In the genomic region with DNA sequence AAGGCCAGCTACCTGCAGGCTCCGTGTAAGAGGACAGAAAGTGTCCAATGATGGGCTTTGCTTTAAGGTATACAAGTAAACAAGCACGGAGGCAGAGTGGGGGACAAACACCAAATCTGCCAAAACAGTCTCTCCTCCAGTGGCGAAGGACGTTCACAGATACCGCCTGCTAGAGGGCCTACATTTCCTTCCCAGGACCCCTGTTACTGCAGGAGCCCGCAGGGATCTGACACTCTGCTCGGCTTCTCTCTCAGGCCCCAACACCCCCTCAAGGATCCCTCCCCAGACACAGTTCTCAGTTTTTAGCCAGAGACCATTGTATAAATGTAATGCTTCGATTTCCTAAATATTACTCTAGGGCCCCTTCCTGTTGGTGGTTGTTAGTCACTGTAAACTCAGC, we compare ENCODE assay signal across 1 cellular context.
TF ChIP-seq lines count a peak whose summit lies in the region.

No MANE protein-coding gene starts in this region.

TF ChIP-seq in GM23338, 12 proteins besides CTCF, POLR2A, EP300 and RAD21:
- TF ChIP-seq, protein P1, sequence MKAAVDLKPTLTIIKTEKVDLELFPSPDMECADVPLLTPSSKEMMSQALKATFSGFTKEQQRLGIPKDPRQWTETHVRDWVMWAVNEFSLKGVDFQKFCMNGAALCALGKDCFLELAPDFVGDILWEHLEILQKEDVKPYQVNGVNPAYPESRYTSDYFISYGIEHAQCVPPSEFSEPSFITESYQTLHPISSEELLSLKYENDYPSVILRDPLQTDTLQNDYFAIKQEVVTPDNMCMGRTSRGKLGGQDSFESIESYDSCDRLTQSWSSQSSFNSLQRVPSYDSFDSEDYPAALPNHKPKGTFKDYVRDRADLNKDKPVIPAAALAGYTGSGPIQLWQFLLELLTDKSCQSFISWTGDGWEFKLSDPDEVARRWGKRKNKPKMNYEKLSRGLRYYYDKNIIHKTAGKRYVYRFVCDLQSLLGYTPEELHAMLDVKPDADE (IDR thresholded peaks at IDR 0.05) = no peak
- TF ChIP-seq, protein P2, sequence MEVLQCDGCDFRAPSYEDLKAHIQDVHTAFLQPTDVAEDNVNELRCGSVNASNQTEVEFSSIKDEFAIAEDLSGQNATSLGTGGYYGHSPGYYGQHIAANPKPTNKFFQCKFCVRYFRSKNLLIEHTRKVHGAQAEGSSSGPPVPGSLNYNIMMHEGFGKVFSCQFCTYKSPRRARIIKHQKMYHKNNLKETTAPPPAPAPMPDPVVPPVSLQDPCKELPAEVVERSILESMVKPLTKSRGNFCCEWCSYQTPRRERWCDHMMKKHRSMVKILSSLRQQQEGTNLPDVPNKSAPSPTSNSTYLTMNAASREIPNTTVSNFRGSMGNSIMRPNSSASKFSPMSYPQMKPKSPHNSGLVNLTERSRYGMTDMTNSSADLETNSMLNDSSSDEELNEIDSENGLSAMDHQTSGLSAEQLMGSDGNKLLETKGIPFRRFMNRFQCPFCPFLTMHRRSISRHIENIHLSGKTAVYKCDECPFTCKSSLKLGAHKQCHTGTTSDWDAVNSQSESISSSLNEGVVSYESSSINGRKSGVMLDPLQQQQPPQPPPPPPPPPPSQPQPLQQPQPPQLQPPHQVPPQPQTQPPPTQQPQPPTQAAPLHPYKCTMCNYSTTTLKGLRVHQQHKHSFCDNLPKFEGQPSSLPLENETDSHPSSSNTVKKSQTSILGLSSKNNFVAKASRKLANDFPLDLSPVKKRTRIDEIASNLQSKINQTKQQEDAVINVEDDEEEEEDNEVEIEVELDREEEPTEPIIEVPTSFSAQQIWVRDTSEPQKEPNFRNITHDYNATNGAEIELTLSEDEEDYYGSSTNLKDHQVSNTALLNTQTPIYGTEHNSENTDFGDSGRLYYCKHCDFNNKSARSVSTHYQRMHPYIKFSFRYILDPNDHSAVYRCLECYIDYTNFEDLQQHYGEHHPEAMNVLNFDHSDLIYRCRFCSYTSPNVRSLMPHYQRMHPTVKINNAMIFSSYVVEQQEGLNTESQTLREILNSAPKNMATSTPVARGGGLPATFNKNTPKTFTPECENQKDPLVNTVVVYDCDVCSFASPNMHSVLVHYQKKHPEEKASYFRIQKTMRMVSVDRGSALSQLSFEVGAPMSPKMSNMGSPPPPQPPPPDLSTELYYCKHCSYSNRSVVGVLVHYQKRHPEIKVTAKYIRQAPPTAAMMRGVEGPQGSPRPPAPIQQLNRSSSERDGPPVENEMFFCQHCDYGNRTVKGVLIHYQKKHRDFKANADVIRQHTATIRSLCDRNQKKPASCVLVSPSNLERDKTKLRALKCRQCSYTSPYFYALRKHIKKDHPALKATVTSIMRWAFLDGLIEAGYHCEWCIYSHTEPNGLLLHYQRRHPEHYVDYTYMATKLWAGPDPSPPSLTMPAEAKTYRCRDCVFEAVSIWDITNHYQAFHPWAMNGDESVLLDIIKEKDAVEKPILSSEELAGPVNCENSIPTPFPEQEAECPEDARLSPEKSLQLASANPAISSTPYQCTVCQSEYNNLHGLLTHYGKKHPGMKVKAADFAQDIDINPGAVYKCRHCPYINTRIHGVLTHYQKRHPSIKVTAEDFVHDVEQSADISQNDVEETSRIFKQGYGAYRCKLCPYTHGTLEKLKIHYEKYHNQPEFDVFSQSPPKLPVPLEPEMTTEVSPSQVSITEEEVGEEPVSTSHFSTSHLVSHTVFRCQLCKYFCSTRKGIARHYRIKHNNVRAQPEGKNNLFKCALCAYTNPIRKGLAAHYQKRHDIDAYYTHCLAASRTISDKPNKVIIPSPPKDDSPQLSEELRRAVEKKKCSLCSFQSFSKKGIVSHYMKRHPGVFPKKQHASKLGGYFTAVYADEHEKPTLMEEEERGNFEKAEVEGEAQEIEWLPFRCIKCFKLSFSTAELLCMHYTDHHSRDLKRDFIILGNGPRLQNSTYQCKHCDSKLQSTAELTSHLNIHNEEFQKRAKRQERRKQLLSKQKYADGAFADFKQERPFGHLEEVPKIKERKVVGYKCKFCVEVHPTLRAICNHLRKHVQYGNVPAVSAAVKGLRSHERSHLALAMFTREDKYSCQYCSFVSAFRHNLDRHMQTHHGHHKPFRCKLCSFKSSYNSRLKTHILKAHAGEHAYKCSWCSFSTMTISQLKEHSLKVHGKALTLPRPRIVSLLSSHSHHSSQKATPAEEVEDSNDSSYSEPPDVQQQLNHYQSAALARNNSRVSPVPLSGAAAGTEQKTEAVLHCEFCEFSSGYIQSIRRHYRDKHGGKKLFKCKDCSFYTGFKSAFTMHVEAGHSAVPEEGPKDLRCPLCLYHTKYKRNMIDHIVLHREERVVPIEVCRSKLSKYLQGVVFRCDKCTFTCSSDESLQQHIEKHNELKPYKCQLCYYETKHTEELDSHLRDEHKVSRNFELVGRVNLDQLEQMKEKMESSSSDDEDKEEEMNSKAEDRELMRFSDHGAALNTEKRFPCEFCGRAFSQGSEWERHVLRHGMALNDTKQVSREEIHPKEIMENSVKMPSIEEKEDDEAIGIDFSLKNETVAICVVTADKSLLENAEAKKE (CRISPR knock-in tag; IDR thresholded peaks at IDR 0.05) = no peak
- TF ChIP-seq POLR2AphosphoS5 (IDR thresholded peaks at IDR 0.05; ENCODE audit: low read depth) (no peak), STAT1 (IDR thresholded peaks at IDR 0.05; ENCODE audit: unreplicated experiment) (no peak), EZH2phosphoT487 (IDR thresholded peaks at IDR 0.05; ENCODE audit: unreplicated experiment) (no peak), ZNF114 (CRISPR knock-in tag; IDR thresholded peaks at IDR 0.05) (no peak), EZH2 (IDR thresholded peaks at IDR 0.05; ENCODE audit: low read depth, unreplicated experiment) (no peak), NANOG (IDR thresholded peaks at IDR 0.05; ENCODE audit: borderline replicate concordance) (no peak), ZNF331 (CRISPR knock-in tag; IDR thresholded peaks at IDR 0.05; ENCODE audit: low read depth) (no peak), CREB1 (CRISPR knock-in tag; IDR thresholded peaks at IDR 0.05; ENCODE audit: low read depth) (no peak), JUNB (IDR thresholded peaks at IDR 0.05; ENCODE audit: unreplicated experiment) (no peak)
- TF ChIP-seq, protein P3, sequence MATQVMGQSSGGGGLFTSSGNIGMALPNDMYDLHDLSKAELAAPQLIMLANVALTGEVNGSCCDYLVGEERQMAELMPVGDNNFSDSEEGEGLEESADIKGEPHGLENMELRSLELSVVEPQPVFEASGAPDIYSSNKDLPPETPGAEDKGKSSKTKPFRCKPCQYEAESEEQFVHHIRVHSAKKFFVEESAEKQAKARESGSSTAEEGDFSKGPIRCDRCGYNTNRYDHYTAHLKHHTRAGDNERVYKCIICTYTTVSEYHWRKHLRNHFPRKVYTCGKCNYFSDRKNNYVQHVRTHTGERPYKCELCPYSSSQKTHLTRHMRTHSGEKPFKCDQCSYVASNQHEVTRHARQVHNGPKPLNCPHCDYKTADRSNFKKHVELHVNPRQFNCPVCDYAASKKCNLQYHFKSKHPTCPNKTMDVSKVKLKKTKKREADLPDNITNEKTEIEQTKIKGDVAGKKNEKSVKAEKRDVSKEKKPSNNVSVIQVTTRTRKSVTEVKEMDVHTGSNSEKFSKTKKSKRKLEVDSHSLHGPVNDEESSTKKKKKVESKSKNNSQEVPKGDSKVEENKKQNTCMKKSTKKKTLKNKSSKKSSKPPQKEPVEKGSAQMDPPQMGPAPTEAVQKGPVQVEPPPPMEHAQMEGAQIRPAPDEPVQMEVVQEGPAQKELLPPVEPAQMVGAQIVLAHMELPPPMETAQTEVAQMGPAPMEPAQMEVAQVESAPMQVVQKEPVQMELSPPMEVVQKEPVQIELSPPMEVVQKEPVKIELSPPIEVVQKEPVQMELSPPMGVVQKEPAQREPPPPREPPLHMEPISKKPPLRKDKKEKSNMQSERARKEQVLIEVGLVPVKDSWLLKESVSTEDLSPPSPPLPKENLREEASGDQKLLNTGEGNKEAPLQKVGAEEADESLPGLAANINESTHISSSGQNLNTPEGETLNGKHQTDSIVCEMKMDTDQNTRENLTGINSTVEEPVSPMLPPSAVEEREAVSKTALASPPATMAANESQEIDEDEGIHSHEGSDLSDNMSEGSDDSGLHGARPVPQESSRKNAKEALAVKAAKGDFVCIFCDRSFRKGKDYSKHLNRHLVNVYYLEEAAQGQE (IDR thresholded peaks at IDR 0.05; ENCODE audit: unreplicated experiment) = no peak
